ENCODE assay signal across 1 cellular context in genomic region chr6:137357948-137358266, GRCh38.
TF ChIP-seq lines count a peak whose summit lies in the region.

No MANE protein-coding gene starts in this region.

TF ChIP-seq in GM23338, 12 proteins besides CTCF, POLR2A, EP300 and RAD21 (continued from another document):
- TF ChIP-seq ZNF462 (CRISPR knock-in tag; IDR thresholded peaks at IDR 0.05) (no peak), ZNF114 (CRISPR knock-in tag; IDR thresholded peaks at IDR 0.05) (no peak)
